ENCODE assay signal across 23 cellular contexts in the genomic region with DNA sequence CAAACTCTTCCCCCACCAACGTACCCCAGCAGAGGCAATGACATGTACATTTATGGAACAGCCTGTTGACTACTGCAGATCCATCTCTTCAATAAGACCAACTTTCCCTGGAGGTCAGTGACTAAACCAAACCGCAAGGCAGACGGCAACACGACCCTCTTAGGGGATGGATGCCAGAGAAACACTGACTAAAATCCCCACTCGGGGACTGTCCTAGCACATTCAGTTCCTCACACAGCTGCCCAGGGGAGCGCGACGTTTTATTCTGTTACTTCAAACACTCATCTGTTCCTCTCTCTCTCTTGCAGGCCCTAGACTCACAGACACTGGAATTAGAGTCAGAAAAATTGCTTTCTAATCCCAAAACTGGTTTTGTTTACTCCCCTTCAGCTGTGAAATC.
DNase-seq lines count a peak whose midpoint lies in the region; ATAC-seq and TF ChIP-seq lines count a peak whose summit lies in the region.
"Had no signal": no experiment of that assay in that cellular context is flagged by ENCODE, and none has a peak within 500 bp of the region (broad histone marks: within the 10 kb centered on the region; RNA-seq: fewer than 3 reads in every experiment).

No MANE protein-coding gene starts in this region.

- ATAC-seq in HG03159 (IDR thresholded peaks at IDR 0.05; ENCODE audit: unreplicated experiment) (peak; percentile 42), activated B cell treated with CpG ODN at 0.5 μM for 24 hours (ENCODE audit: low read depth) (peak; percentile 21), naive B cell (ENCODE audit: low read depth in 2 of 2) (peak; percentile 62 to 74)
- ATAC-seq: esophagus mucosa; stimulated activated effector memory CD8-positive, alpha-beta T cell treated with anti-CD3 and anti-CD28 coated beads, Interleukin-12 subunit alpha, Interleukin-12 subunit beta, amount 100 ng/mL, for 72 hours had no signal

- H3K4me3 Mint-ChIP-seq in activated B cell treated with CpG ODN at 0.5 μM for 24 hours (no peak overlapping the region), naive B cell (no peak overlapping the region)
- no peak overlapping the region for H3K4me3 Mint-ChIP-seq in T-helper 2 cell treated with Interferon-gamma antibody and Interleukin-4, amounts not matched to agents 5 μg/mL and 100 μg/mL, for 36 hours
- H3K4me3 Mint-ChIP-seq: CD8-positive, alpha-beta memory T cell; H9; nephron progenitor cell; stimulated activated effector memory CD8-positive, alpha-beta T cell treated with anti-CD3 and anti-CD28 coated beads, Interleukin-12 subunit alpha, Interleukin-12 subunit beta, amount 100 ng/mL, for 72 hours had no signal

- H3K27me3 ChIP-seq in ACC112 (ENCODE audit: insufficient read depth, low read length): peaks cover 3% of the 10 kb centered on the region; the same call in 1 of the 2 replicates

- intact Hi-C loops in activated B cell treated with CpG ODN at 0.5 μM for 24 hours (cut with micrococcal nuclease): no loop called here

- H3K27ac Mint-ChIP-seq in activated B cell treated with CpG ODN at 0.5 μM for 24 hours (no peak overlapping the region), naive B cell (peak overlapping the region in 1 of 6 donors; percentile 22)
- H3K27ac Mint-ChIP-seq in T-helper 2 cell treated with Interferon-gamma antibody and Interleukin-4, amounts not matched to agents 5 μg/mL and 100 μg/mL, for 36 hours: no peak overlapping the region
- H3K27ac Mint-ChIP-seq: CD8-positive, alpha-beta memory T cell; nephron progenitor cell; stimulated activated effector memory CD8-positive, alpha-beta T cell treated with anti-CD3 and anti-CD28 coated beads, Interleukin-12 subunit alpha, Interleukin-12 subunit beta, amount 100 ng/mL, for 72 hours had no signal

- H3K27me3 Mint-ChIP-seq in activated B cell treated with CpG ODN at 0.5 μM for 24 hours (peaks cover 42% of the 10 kb centered on the region), naive B cell (peaks cover 9 to 27% (median 19%) of the 10 kb centered on the region in 3 donors)
- peaks cover 13% of the 10 kb centered on the region for H3K27me3 Mint-ChIP-seq in T-helper 2 cell treated with Interferon-gamma antibody and Interleukin-4, amounts not matched to agents 5 μg/mL and 100 μg/mL, for 36 hours (ENCODE audit: low read depth)

- peak overlapping the region; percentile 23 for H2AFZ ChIP-seq in ACC112 (ENCODE audit: low read length, unreplicated experiment)

- CTCF ChIA-PET in activated B cell treated with CpG ODN at 0.5 μM for 24 hours (lab: Charles Lee): interaction anchor here (1.9 to 7.8 kb wide), 2 partner anchors 401 to 612 kb away, joined by 12 to 70 read pairs; no protein-coding TSS in a partner anchor

- H3K79me2 ChIP-seq in ACC112 (ENCODE audit: control insufficient read depth, insufficient read depth, low read length, unreplicated experiment): no peaks in the 10 kb centered on the region

- no peaks in the 10 kb centered on the region for H3K36me3 ChIP-seq in ACC112 (ENCODE audit: insufficient read depth, low read length)
- H3K36me3 ChIP-seq: cardiac muscle cell, heart left ventricle had no signal

- POLR2A ChIA-PET in activated B cell treated with CpG ODN at 0.5 μM for 24 hours (lab: Charles Lee): interaction anchor here (1.1 kb wide), 1 partner anchor 400 kb away, joined by 4 read pairs; no protein-coding TSS in a partner anchor

- H3K4me3 ChIP-seq in ACC112 (ENCODE audit: low read depth, low read length): no peak overlapping the region
- H3K4me3 ChIP-seq: cardiac muscle cell, heart left ventricle had no signal

- H3K9me3 Mint-ChIP-seq in activated B cell treated with CpG ODN at 0.5 μM for 24 hours: no peaks in the 10 kb centered on the region
- no peaks in the 10 kb centered on the region for H3K9me3 Mint-ChIP-seq in naive B cell
- H3K9me3 Mint-ChIP-seq in T-helper 2 cell treated with Interferon-gamma antibody and Interleukin-4, amounts not matched to agents 5 μg/mL and 100 μg/mL, for 36 hours: no peaks in the 10 kb centered on the region
- H3K9me3 Mint-ChIP-seq: CD8-positive, alpha-beta memory T cell; H9; nephron progenitor cell; stimulated activated effector memory CD8-positive, alpha-beta T cell treated with anti-CD3 and anti-CD28 coated beads, Interleukin-12 subunit alpha, Interleukin-12 subunit beta, amount 100 ng/mL, for 72 hours had no signal

- H3K4me1 ChIP-seq in ACC112 (ENCODE audit: control insufficient read depth, insufficient read depth, low read length, unreplicated experiment): peaks cover 4% of the 10 kb centered on the region
- H3K4me1 ChIP-seq: heart left ventricle had no signal

- no peak overlapping the region for H3K27ac ChIP-seq in ACC112 (ENCODE audit: low read depth, low read length)
- H3K27ac ChIP-seq: cardiac muscle cell had no signal

- DNase-seq in activated B cell treated with CpG ODN at 0.5 μM for 24 hours: no peak
- DNase-seq in naive B cell: no peak
- no peak for DNase-seq in T-helper 2 cell treated with Interferon-gamma antibody and Interleukin-4, amounts not matched to agents 5 μg/mL and 100 μg/mL, for 36 hours (ENCODE audit: low spot score)
- DNase-seq in activated effector memory CD4-positive, alpha-beta T cell treated with Interleukin-2 at 50 U/mL for 16 hours: no peak
- no peak for DNase-seq in superior temporal gyrus (ENCODE audit: extremely low spot score)
- no peak for DNase-seq in middle frontal gyrus (ENCODE audit: extremely low spot score, low spot score)
- DNase-seq: activated CD8-positive, alpha-beta memory T cell treated with anti-CD3 and anti-CD28 coated beads for 24 hours; CD8-positive, alpha-beta memory T cell; H9; heart left ventricle; NCI-H1048; NCI-H2081; NCI-H524; nephron progenitor cell; SHP77 treated with DMSO at 0.1 percent for 48 hours; stimulated activated CD4-positive, alpha-beta T cell treated with anti-CD3 and anti-CD28 coated beads, Interleukin-15, amount 100 ng/mL, for 24 hours; T-helper 2 cell; trophoblast cell had no signal

- no peak for TF ChIP-seq CTCF in activated B cell treated with CpG ODN at 0.5 μM for 24 hours (IDR thresholded peaks at IDR 0.05)

- peaks cover 3% of the 10 kb centered on the region for H3K4me1 Mint-ChIP-seq in activated B cell treated with CpG ODN at 0.5 μM for 24 hours
- H3K4me1 Mint-ChIP-seq in naive B cell: peaks cover 0 to 3% (median 0%) of the 10 kb centered on the region in 3 donors
- peaks cover 8% of the 10 kb centered on the region for H3K4me1 Mint-ChIP-seq in T-helper 2 cell treated with Interferon-gamma antibody and Interleukin-4, amounts not matched to agents 5 μg/mL and 100 μg/mL, for 36 hours (ENCODE audit: low read depth)
- H3K4me1 Mint-ChIP-seq: nephron progenitor cell; stimulated activated effector memory CD8-positive, alpha-beta T cell treated with anti-CD3 and anti-CD28 coated beads, Interleukin-12 subunit alpha, Interleukin-12 subunit beta, amount 100 ng/mL, for 72 hours had no signal

- H3K36me3 Mint-ChIP-seq in activated B cell treated with CpG ODN at 0.5 μM for 24 hours (ENCODE audit: low read depth): no peaks in the 10 kb centered on the region
- no peaks in the 10 kb centered on the region for H3K36me3 Mint-ChIP-seq in naive B cell
- no peaks in the 10 kb centered on the region for H3K36me3 Mint-ChIP-seq in T-helper 2 cell treated with Interferon-gamma antibody and Interleukin-4, amounts not matched to agents 5 μg/mL and 100 μg/mL, for 36 hours (ENCODE audit: low read depth)
- H3K36me3 Mint-ChIP-seq: CD8-positive, alpha-beta memory T cell; stimulated activated effector memory CD8-positive, alpha-beta T cell treated with anti-CD3 and anti-CD28 coated beads, Interleukin-12 subunit alpha, Interleukin-12 subunit beta, amount 100 ng/mL, for 72 hours had no signal
